In genomic region chr15:73414876-73415275, GRCh38 we compare ENCODE assay signal across 10 cellular contexts. TPM values are rescaled to one million over a fixed set of nuclear protein-coding genes. Genes with fewer than 3 reads are reported as not detected.
"Had no signal": no experiment of that assay in that cellular context is flagged by ENCODE, and none has a peak within 500 bp of the region (broad histone marks: within the 10 kb centered on the region; RNA-seq: fewer than 3 reads in every experiment).

No MANE protein-coding gene starts in this region.

- DNase-seq: H9, HCEC 1CT, IMR-90, KG1 had no signal

- FAIRE-seq: H1, H54, K562 had no signal

- H3K27ac Mint-ChIP-seq: GM23338, H9 had no signal

- ATAC-seq: GM23338, K562 had no signal

- H3K4me3 Mint-ChIP-seq: GM23338, H9 had no signal

- H3K4me1 Mint-ChIP-seq: GM23338, H9 had no signal

- H3K27ac ChIP-seq: HL-60 had no signal

- H3K9me3 Mint-ChIP-seq: GM23338, H9 had no signal

- H3K4me3 ChIP-seq: GM23338, K562 had no signal

RNA-seq across cellular contexts. Expression of gene REC114, which starts 28.1 kb away (rescaled TPM):
- total RNA-seq: GM23338, H1, H9, HT1080, IMR-90, K562 had no signal
- polyA plus RNA-seq: GM23338, IMR-90 had no signal

RNA-seq across cellular contexts. Expression of gene HCN4, which starts 46.1 kb away (rescaled TPM):
- total RNA-seq: HT1080, IMR-90, K562 had no signal
- polyA plus RNA-seq: IMR-90, K562 had no signal
